11 cellular contexts compared by ENCODE assay signal in the genomic region with DNA sequence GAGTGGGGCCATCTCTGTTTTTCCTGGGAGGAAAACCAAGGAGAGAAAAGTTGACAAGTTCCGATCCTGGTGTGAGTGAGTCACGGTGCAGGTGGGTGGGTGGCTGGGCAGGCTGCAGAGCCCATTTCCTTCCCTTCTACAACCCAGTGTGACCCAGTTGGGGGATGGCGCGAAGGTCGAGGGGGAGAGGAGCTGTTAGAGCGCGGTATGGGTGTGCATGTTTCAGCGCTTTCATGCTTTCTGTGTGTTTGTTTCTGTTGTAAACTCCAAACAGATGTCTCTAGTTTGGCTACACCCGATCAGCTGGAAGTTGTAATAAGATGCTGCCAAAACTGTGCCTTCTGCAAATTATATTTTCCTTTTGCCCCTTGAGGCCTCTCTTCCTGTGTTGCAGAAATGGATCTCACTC. TPM values are rescaled to one million over a fixed set of nuclear protein-coding genes. Genes with fewer than 3 reads are reported as not detected.
A peak's percentile ranks its signal among the peaks of the same experiment; 100 is the strongest.
DNase-seq lines count a peak whose midpoint lies in the region; ATAC-seq and TF ChIP-seq lines count a peak whose summit lies in the region.
"Had no signal": no experiment of that assay in that cellular context is flagged by ENCODE, and none has a peak within 500 bp of the region (broad histone marks: within the 10 kb centered on the region; RNA-seq: fewer than 3 reads in every experiment).

No MANE protein-coding gene starts in this region.

- peak overlapping the region; percentile 50 for H3K4me3 Mint-ChIP-seq in activated T-helper 2 cell treated with anti-CD3 and anti-CD28 coated beads, Interferon-gamma antibody, Interleukin-2, Interleukin-4, amounts not matched to agents 10 μg/mL and 5 μg/mL and 100 μg/mL, durations not matched to agents 14 hours and 24 hours and 36 hours (ENCODE audit: low read depth)
- no peak overlapping the region for H3K4me3 Mint-ChIP-seq in Calu3 (ENCODE audit: low read depth, unreplicated experiment)
- H3K4me3 Mint-ChIP-seq: activated naive CD4-positive, alpha-beta T cell treated with anti-CD3 and anti-CD28 coated beads for 36 hours had no signal

- H3K9me3 Mint-ChIP-seq in activated T-helper 2 cell treated with anti-CD3 and anti-CD28 coated beads, Interferon-gamma antibody, Interleukin-2, Interleukin-4, amounts not matched to agents 10 μg/mL and 5 μg/mL and 100 μg/mL, durations not matched to agents 14 hours and 24 hours and 36 hours = no peaks in the 10 kb centered on the region
- H3K9me3 Mint-ChIP-seq in Calu3 (ENCODE audit: low read depth, unreplicated experiment) = no peaks in the 10 kb centered on the region
- H3K9me3 Mint-ChIP-seq: activated naive CD4-positive, alpha-beta T cell treated with anti-CD3 and anti-CD28 coated beads for 36 hours had no signal

- BruUV-seq in Calu3 (replicated peaks; lab: Mats Ljungman, UMichigan) = no TSS peak

- H3K4me3 ChIP-seq in ACC112 (ENCODE audit: low read depth, low read length) (peak overlapping the region; percentile 37), GM12875 (ENCODE audit: low read depth, low read length) (peak overlapping the region; percentile 19), lung (no peak overlapping the region), ascending aorta (no peak overlapping the region)
- H3K4me3 ChIP-seq: ovary had no signal

- H3K79me2 ChIP-seq in ACC112 (ENCODE audit: control insufficient read depth, insufficient read depth, low read length, unreplicated experiment) = no peaks in the 10 kb centered on the region

- H3K27me3 ChIP-seq in ACC112 (ENCODE audit: insufficient read depth, low read length) (peaks cover 8% of the 10 kb centered on the region; the same call in 1 of the 2 replicates), lung (ENCODE audit: control insufficient read depth, insufficient read depth) (no peaks in the 10 kb centered on the region), ascending aorta (no peaks in the 10 kb centered on the region)
- H3K27me3 ChIP-seq: ovary had no signal

- ATAC-seq in lung (ENCODE audit: insufficient read depth, low FRiP score) (no peak), left lobe of liver (no peak)

- no peak for DNase-seq in activated T-helper 2 cell treated with anti-CD3 and anti-CD28 coated beads, Interferon-gamma antibody, Interleukin-2, Interleukin-4, amounts not matched to agents 10 μg/mL and 5 μg/mL and 100 μg/mL, durations not matched to agents 14 hours and 24 hours and 36 hours (ENCODE audit: low spot score)
- DNase-seq in lung (ENCODE audit: low spot score) = no peak
- no peak for DNase-seq in ascending aorta (ENCODE audit: low spot score in 2 of 2)
- DNase-seq in head of caudate nucleus = no peak
- no peak for DNase-seq in Calu3
- no peak for DNase-seq in left lobe of liver (ENCODE audit: low spot score)
- DNase-seq: activated naive CD4-positive, alpha-beta T cell treated with anti-CD3 and anti-CD28 coated beads for 36 hours; NCI-H1436 treated with DMSO at 0.1 percent for 48 hours had no signal

- H3K36me3 Mint-ChIP-seq in activated T-helper 2 cell treated with anti-CD3 and anti-CD28 coated beads, Interferon-gamma antibody, Interleukin-2, Interleukin-4, amounts not matched to agents 10 μg/mL and 5 μg/mL and 100 μg/mL, durations not matched to agents 14 hours and 24 hours and 36 hours (ENCODE audit: low read depth) = peaks cover 3% of the 10 kb centered on the region
- H3K36me3 Mint-ChIP-seq in Calu3 (ENCODE audit: insufficient read depth, unreplicated experiment) = peaks cover 23% of the 10 kb centered on the region

- H3K9me3 ChIP-seq in lung (ENCODE audit: control insufficient read depth in 2 of 2, insufficient read depth in 1 of 2, low read length in 1 of 2) (no peaks in the 10 kb centered on the region), ascending aorta (no peaks in the 10 kb centered on the region)
- H3K9me3 ChIP-seq: ovary had no signal

- H3K27ac ChIP-seq in ACC112 (ENCODE audit: low read depth, low read length) (peak overlapping the region; percentile 23; the same call in 1 of the 2 replicates), lung (ENCODE audit: low read depth in 1 of 2, low read length in 1 of 2) (peak overlapping the region; percentile 24 to 71), ascending aorta (no peak overlapping the region)
- H3K27ac ChIP-seq: ovary had no signal

- 11 to 31% methylated on average over 9 of the region's 9 CpGs for WGBS in lung, 2 donors

- H3K36me3 ChIP-seq in ACC112 (ENCODE audit: insufficient read depth, low read length) (no peaks in the 10 kb centered on the region), lung (ENCODE audit: control insufficient read depth in 2 of 2, insufficient read depth in 2 of 2, low read length in 2 of 2) (peaks cover 0 to 5% of the 10 kb centered on the region in 2 donors), ascending aorta (no peaks in the 10 kb centered on the region)
- H3K36me3 ChIP-seq: ovary had no signal

- H3K27ac Mint-ChIP-seq in activated T-helper 2 cell treated with anti-CD3 and anti-CD28 coated beads, Interferon-gamma antibody, Interleukin-2, Interleukin-4, amounts not matched to agents 10 μg/mL and 5 μg/mL and 100 μg/mL, durations not matched to agents 14 hours and 24 hours and 36 hours = no peak overlapping the region
- H3K27ac Mint-ChIP-seq in Calu3 (ENCODE audit: unreplicated experiment) = no peak overlapping the region
- H3K27ac Mint-ChIP-seq: activated naive CD4-positive, alpha-beta T cell treated with anti-CD3 and anti-CD28 coated beads for 36 hours had no signal

- CTCF ChIA-PET in Calu3 (lab: Charles Lee) = interaction anchor here (0.7 to 1.0 kb wide), 2 partner anchors 13 to 833 kb away, joined by 3 to 4 read pairs; no protein-coding TSS in a partner anchor

- TF ChIP-seq CTCF in GM12875 (IDR thresholded peaks at IDR 0.05; ENCODE audit: borderline replicate concordance, insufficient read depth, low read depth, low read length) (no peak), lung (IDR thresholded peaks at IDR 0.05; ENCODE audit: control extremely low read depth, extremely low read depth) (no peak), ascending aorta (IDR thresholded peaks at IDR 0.05) (no peak), Calu3 (IDR thresholded peaks at IDR 0.05; ENCODE audit: unreplicated experiment) (no peak)

- H3K4me1 ChIP-seq in ACC112 (ENCODE audit: control insufficient read depth, insufficient read depth, low read length, unreplicated experiment) (peaks cover 24% of the 10 kb centered on the region), lung (ENCODE audit: control insufficient read depth in 2 of 2, insufficient read depth in 2 of 2, low read length in 2 of 2) (peaks cover 7 to 14% of the 10 kb centered on the region in 2 donors), ascending aorta (peaks cover 13 to 19% of the 10 kb centered on the region in 2 donors)

- H3K27me3 Mint-ChIP-seq in activated T-helper 2 cell treated with anti-CD3 and anti-CD28 coated beads, Interferon-gamma antibody, Interleukin-2, Interleukin-4, amounts not matched to agents 10 μg/mL and 5 μg/mL and 100 μg/mL, durations not matched to agents 14 hours and 24 hours and 36 hours (ENCODE audit: low read depth) = peaks cover 37% of the 10 kb centered on the region
- H3K27me3 Mint-ChIP-seq in Calu3 (ENCODE audit: unreplicated experiment) = peaks cover 54% of the 10 kb centered on the region

- peaks cover 23% of the 10 kb centered on the region for H3K4me1 Mint-ChIP-seq in activated T-helper 2 cell treated with anti-CD3 and anti-CD28 coated beads, Interferon-gamma antibody, Interleukin-2, Interleukin-4, amounts not matched to agents 10 μg/mL and 5 μg/mL and 100 μg/mL, durations not matched to agents 14 hours and 24 hours and 36 hours (ENCODE audit: low read depth)
- H3K4me1 Mint-ChIP-seq in Calu3 (ENCODE audit: low read depth, unreplicated experiment) = peaks cover 6% of the 10 kb centered on the region

- H2AFZ ChIP-seq in ACC112 (ENCODE audit: low read length, unreplicated experiment) = no peak overlapping the region

- intact Hi-C loops in activated T-helper 2 cell treated with anti-CD3 and anti-CD28 coated beads, Interferon-gamma antibody, Interleukin-2, Interleukin-4, amounts not matched to agents 10 μg/mL and 5 μg/mL and 100 μg/mL, durations not matched to agents 14 hours and 24 hours and 36 hours (cut with micrococcal nuclease) = loop anchor here (5.0 to 10.0 kb wide), 4 partner anchors 292 to 825 kb away; a partner anchor contains a TSS
- intact Hi-C loops in ascending aorta (cut with DNase I) (loop anchor here (5.0 kb wide), 1 partner anchor 288 kb away; no protein-coding TSS in a partner anchor), head of caudate nucleus (cut with DNase I) (loop anchor here (5.0 to 10.0 kb wide), 2 partner anchors 68 to 265 kb away; no protein-coding TSS in a partner anchor), Calu3 (cut with micrococcal nuclease; ENCODE audit: unreplicated experiment) (loop anchor here (10.0 kb wide), 3 partner anchors 75 to 825 kb away; no protein-coding TSS in a partner anchor)

RNA-seq across cellular contexts. Expression of a gene that starts 3.8 kb away (rescaled TPM):
- 6.9 and 7.0 TPM in 2 replicates for total RNA-seq in activated T-helper 2 cell treated with anti-CD3 and anti-CD28 coated beads, Interferon-gamma antibody, Interleukin-2, Interleukin-4, amounts not matched to agents 10 μg/mL and 5 μg/mL and 100 μg/mL, durations not matched to agents 14 hours and 24 hours and 36 hours
- total RNA-seq in lung = 10 to 100 TPM; 13.3 to 16.1 TPM
- polyA plus RNA-seq in lung = 10 to 100 TPM in 1 of 2 donors, 1 to 10 TPM in 1; 8.4 to 16.4 TPM
- 53.9 TPM for total RNA-seq in ascending aorta
- 1.8 and 2.9 TPM in 2 replicates for total RNA-seq in Calu3 (2022)
- 1.5 TPM for total RNA-seq in left lobe of liver

RNA-seq across cellular contexts. Expression of a gene that starts 17.5 kb away (rescaled TPM):
- total RNA-seq in activated T-helper 2 cell treated with anti-CD3 and anti-CD28 coated beads, Interferon-gamma antibody, Interleukin-2, Interleukin-4, amounts not matched to agents 10 μg/mL and 5 μg/mL and 100 μg/mL, durations not matched to agents 14 hours and 24 hours and 36 hours = 52.8 and 53.6 TPM in 2 replicates
- total RNA-seq in lung (10 to 100 TPM; 26.0 to 37.4 TPM), ascending aorta (9.4 TPM), Calu3 (2022) (86.3 and 90.8 TPM in 2 replicates), left lobe of liver (13.3 TPM)
- 10 to 100 TPM; 19.4 to 22.9 TPM for polyA plus RNA-seq in lung

RNA-seq across cellular contexts. Expression of a gene that starts 56.3 kb away (rescaled TPM):
- 9.3 and 9.4 TPM in 2 replicates for total RNA-seq in activated T-helper 2 cell treated with anti-CD3 and anti-CD28 coated beads, Interferon-gamma antibody, Interleukin-2, Interleukin-4, amounts not matched to agents 10 μg/mL and 5 μg/mL and 100 μg/mL, durations not matched to agents 14 hours and 24 hours and 36 hours
- total RNA-seq in lung (10 to 100 TPM; 16.6 to 17.7 TPM), ascending aorta (2.6 TPM), Calu3 (2022) (44.0 and 52.6 TPM in 2 replicates), left lobe of liver (4.6 TPM)
- polyA plus RNA-seq in lung = 10 to 100 TPM; 10.4 to 23.5 TPM

Comparison
In these comparisons a context has a peak if more than half of its experiments do, and no peak if none do; other contexts are left out.
1. H3K27ac ChIP-seq: peak in ACC112 (single experiment) and lung (2 of 2); none in ascending aorta (0 of 2).
2. H3K4me3 ChIP-seq: peak in ACC112 (single experiment) and GM12875 (single experiment); none in lung (single experiment) and ascending aorta (0 of 2).